ENCODE assay signal across 8 cellular contexts in the genomic region with DNA sequence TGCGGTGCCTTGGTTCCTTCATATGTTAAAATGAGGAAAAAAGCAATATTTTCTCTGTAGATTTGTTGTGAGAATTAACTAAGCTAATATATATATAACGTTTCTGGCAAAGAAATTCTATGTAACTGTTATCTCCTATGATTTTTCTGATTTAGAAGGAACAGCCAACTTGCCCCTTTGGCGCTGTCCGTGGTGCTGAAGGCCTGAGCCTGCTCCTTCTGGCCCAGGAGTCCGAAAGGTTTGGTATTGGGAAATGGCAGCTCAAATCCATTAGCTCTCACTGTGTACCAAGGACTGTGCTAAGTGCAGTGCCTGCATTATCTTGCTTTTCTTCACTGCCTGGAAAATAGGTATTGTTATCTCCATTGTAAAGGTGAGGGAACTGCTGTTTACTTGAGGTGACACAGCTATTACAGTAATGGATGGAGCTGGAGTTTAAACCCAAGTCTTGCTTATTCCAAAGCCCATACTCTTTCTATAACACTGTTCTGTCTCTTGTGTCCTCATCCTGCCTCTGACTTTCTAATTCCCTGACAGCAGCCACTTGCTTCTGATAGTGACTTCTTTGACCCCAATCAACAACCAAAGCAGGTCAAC. TPM values are rescaled to one million over a fixed set of nuclear protein-coding genes. Genes with fewer than 3 reads are reported as not detected.
DNase-seq lines count a peak whose midpoint lies in the region; ATAC-seq, FAIRE-seq and TF ChIP-seq lines count a peak whose summit lies in the region.

No MANE protein-coding gene starts in this region.

- H3K27ac Mint-ChIP-seq in activated naive CD4-positive, alpha-beta T cell treated with anti-CD3 and anti-CD28 coated beads for 36 hours: no peak overlapping the region
- no peak overlapping the region for H3K27ac Mint-ChIP-seq in stimulated activated memory B cell treated with anti-CD40 and anti-IgM and Interleukin-4, amounts not matched to agents 10 μg/mL and 1 μg/mL and 100 μg/mL, for 72 hours

- FAIRE-seq in GM12892 (lab: Jason Lieb, UNC): no peak

- H3K9me3 Mint-ChIP-seq in activated naive CD4-positive, alpha-beta T cell treated with anti-CD3 and anti-CD28 coated beads for 36 hours: peaks cover 24% of the 10 kb centered on the region
- peaks cover 22% of the 10 kb centered on the region for H3K9me3 Mint-ChIP-seq in stimulated activated memory B cell treated with anti-CD40 and anti-IgM and Interleukin-4, amounts not matched to agents 10 μg/mL and 1 μg/mL and 100 μg/mL, for 72 hours

- in situ Hi-C loops in ACHN (cut with HindIII; ENCODE audit: low pct_ligation_motif_present, low pct_unique_long_range_greater_than_20kb, low sequenced_read_pairs): no loop called here

- no peaks in the 10 kb centered on the region for H3K27me3 ChIP-seq in left lung

- H3K36me3 Mint-ChIP-seq in activated naive CD4-positive, alpha-beta T cell treated with anti-CD3 and anti-CD28 coated beads for 36 hours (ENCODE audit: low read depth): no peaks in the 10 kb centered on the region
- peaks cover 4% of the 10 kb centered on the region for H3K36me3 Mint-ChIP-seq in stimulated activated memory B cell treated with anti-CD40 and anti-IgM and Interleukin-4, amounts not matched to agents 10 μg/mL and 1 μg/mL and 100 μg/mL, for 72 hours

- no peak for TF ChIP-seq CTCF in left lung (IDR thresholded peaks at IDR 0.05)

- no peak for TF ChIP-seq POLR2A in GM12892 (IDR thresholded peaks at IDR 0.05; ENCODE audit: low read depth, low read length)

- intact Hi-C loops in activated naive CD4-positive, alpha-beta T cell treated with anti-CD3 and anti-CD28 coated beads for 36 hours (cut with micrococcal nuclease): no loop called here
- intact Hi-C loops in left lung (cut with DNase I): no loop called here

- ATAC-seq in left lung (peak; percentile 49), HG03135 (IDR thresholded peaks at IDR 0.05; ENCODE audit: unreplicated experiment) (no peak)
- no peak for ATAC-seq in stimulated activated memory B cell treated with anti-CD40 and anti-IgM and Interleukin-4, amounts not matched to agents 10 μg/mL and 1 μg/mL and 100 μg/mL, for 72 hours

- no peaks in the 10 kb centered on the region for H3K4me1 Mint-ChIP-seq in activated naive CD4-positive, alpha-beta T cell treated with anti-CD3 and anti-CD28 coated beads for 36 hours (ENCODE audit: low read depth)
- peaks cover under 1% of the 10 kb centered on the region for H3K4me1 Mint-ChIP-seq in stimulated activated memory B cell treated with anti-CD40 and anti-IgM and Interleukin-4, amounts not matched to agents 10 μg/mL and 1 μg/mL and 100 μg/mL, for 72 hours

- H3K36me3 ChIP-seq in left lung: no peaks in the 10 kb centered on the region

- no peaks in the 10 kb centered on the region for H3K4me1 ChIP-seq in left lung

- H3K4me3 ChIP-seq in Jurkat, Clone E6-1 (ENCODE audit: low read length): no peak overlapping the region
- no peak overlapping the region for H3K4me3 ChIP-seq in left lung

- H3K27me3 Mint-ChIP-seq in activated naive CD4-positive, alpha-beta T cell treated with anti-CD3 and anti-CD28 coated beads for 36 hours (ENCODE audit: low read depth): peaks cover 9% of the 10 kb centered on the region
- peaks cover 9% of the 10 kb centered on the region for H3K27me3 Mint-ChIP-seq in stimulated activated memory B cell treated with anti-CD40 and anti-IgM and Interleukin-4, amounts not matched to agents 10 μg/mL and 1 μg/mL and 100 μg/mL, for 72 hours

- no peak overlapping the region for H3K27ac ChIP-seq in left lung

- CTCF ChIA-PET in activated naive CD4-positive, alpha-beta T cell treated with anti-CD3 and anti-CD28 coated beads for 36 hours (lab: Charles Lee): no interaction called here

- peaks cover 0 to 19% of the 10 kb centered on the region in 2 donors for H3K9me3 ChIP-seq in left lung

- H3K4me3 Mint-ChIP-seq in activated naive CD4-positive, alpha-beta T cell treated with anti-CD3 and anti-CD28 coated beads for 36 hours: no peak overlapping the region
- H3K4me3 Mint-ChIP-seq in stimulated activated memory B cell treated with anti-CD40 and anti-IgM and Interleukin-4, amounts not matched to agents 10 μg/mL and 1 μg/mL and 100 μg/mL, for 72 hours: no peak overlapping the region

- DNase-seq in ACHN (peak; percentile 53), left lung (no peak), GM12892 (ENCODE audit: insufficient read length) (no peak), NCI-H2227 treated with DMSO at 0.1 percent for 48 hours (lab: John Stamatoyannopoulos, UW) (no peak)
- peak; percentile 32 for DNase-seq in Jurkat, Clone E6-1 (ENCODE audit: low read depth, low spot score)
- peak; percentile 61 for DNase-seq in activated naive CD4-positive, alpha-beta T cell treated with anti-CD3 and anti-CD28 coated beads for 36 hours

RNA-seq across cellular contexts. Expression of gene C1QL2, which starts 52.2 kb away (rescaled TPM):
- polyA plus RNA-seq in Jurkat, Clone E6-1 (2012; ENCODE audit: insufficient read depth, insufficient read length): not detected
- total RNA-seq in activated naive CD4-positive, alpha-beta T cell treated with anti-CD3 and anti-CD28 coated beads for 36 hours: not detected
- not detected for total RNA-seq in left lung
- polyA plus RNA-seq in GM12892 (2012; ENCODE audit: missing spikeins): not detected

Comparison
In these comparisons a context has a peak if more than half of its experiments do, and no peak if none do; other contexts are left out.
1. DNase-seq: peak in ACHN (single experiment), Jurkat, Clone E6-1 (single experiment) and activated naive CD4-positive, alpha-beta T cell treated with anti-CD3 and anti-CD28 coated beads for 36 hours (single experiment); none in left lung (0 of 2), GM12892 (single experiment) and NCI-H2227 treated with DMSO at 0.1 percent for 48 hours (single experiment).